In the genomic region with DNA sequence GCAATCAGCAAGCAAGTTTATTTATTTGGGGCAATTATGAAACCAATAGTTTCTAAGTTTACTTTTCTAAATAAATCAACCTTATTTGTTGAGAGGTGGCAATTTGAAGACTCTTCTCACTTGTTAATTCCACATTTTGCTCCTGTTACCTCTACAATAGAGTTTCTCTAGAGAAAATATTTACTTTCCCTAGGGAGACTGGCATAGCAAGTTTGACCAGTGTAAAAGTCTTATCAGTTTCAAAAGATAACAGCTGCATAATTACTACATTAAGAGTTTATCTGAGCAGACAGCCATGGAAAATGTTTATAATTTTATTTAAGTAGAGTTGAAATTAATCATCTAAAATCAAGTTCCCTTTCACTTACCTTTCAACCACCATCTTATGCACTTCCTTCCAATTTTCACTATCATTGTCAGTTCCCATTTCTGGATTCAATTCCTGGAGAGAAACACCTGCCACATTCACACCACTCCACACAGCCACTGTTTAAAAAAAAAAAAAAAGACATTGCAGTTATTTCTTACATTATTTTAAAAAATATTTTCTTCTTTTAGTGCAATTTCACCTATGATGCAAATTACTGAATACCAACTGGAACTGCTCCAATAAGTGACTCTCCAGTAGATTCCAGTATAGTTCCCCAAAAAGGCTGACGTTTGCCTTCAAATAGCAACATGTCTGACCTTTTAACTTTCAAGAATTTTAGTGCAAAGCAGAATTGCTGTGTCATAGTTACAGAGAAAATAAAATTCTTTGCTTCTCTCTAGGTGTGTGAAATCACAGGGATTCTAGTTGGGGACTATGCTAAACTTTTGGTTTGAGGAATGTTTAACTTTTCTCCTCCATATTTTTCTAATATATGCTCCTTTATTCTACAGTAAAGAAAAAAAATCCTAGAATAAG, we compare ENCODE assay signal across 1 cellular context.
TF ChIP-seq lines count a peak whose summit lies in the region.

No MANE protein-coding gene starts in this region.

TF ChIP-seq in A549, 52 proteins besides CTCF, POLR2A, EP300 and RAD21 (continued from another document):
- no peak for TF ChIP-seq TFCP2L1 (CRISPR knock-in tag; IDR thresholded peaks at IDR 0.05)
